Comparison of ENCODE assay signal across 18 cellular contexts in the genomic region with DNA sequence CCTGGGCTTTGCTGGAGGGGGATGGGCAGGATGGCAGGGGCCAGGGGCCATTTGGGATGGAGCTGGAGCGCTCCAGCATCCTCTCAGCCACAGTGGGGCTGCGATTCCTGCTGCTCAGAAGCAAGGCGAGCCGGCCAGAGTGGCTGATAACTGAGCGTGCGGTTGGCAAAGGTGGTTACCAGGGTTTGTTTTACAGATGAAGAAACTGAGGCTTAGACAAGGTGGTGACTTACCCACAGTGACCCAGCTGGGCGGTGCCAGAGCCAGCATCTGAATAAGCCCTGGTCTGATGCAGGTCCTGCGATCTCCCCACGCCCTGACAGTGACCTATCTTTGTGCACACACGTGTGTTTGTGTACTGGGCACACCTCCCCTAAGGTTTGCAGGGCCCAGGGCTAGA. TPM values are rescaled to one million over a fixed set of nuclear protein-coding genes. Genes with fewer than 3 reads are reported as not detected.
A peak's percentile ranks its signal among the peaks of the same experiment; 100 is the strongest.
DNase-seq lines count a peak whose midpoint lies in the region; ATAC-seq lines count a peak whose summit lies in the region.
"Had no signal": no experiment of that assay in that cellular context is flagged by ENCODE, and none has a peak within 500 bp of the region (broad histone marks: within the 10 kb centered on the region; RNA-seq: fewer than 3 reads in every experiment).

No MANE protein-coding gene starts in this region.

- CTCF ChIA-PET in CD8-positive, alpha-beta memory T cell (lab: Charles Lee) = interaction anchor here (1.0 kb wide), 1 partner anchor 165 kb away, joined by 3 read pairs; no protein-coding TSS in a partner anchor

- intact Hi-C loops in posterior vena cava (cut with DNase I) = no loop called here

- H3K4me1 ChIP-seq in CD8-positive, alpha-beta memory T cell (ENCODE audit: insufficient read depth, low read length) = peaks cover 68% of the 10 kb centered on the region

- H3K9me3 Mint-ChIP-seq in activated naive CD4-positive, alpha-beta T cell treated with anti-CD3 and anti-CD28 coated beads, Interleukin-2, amount 50 U/mL, for 72 hours = peaks cover 4 to 9% of the 10 kb centered on the region in 2 donors
- no peaks in the 10 kb centered on the region for H3K9me3 Mint-ChIP-seq in CD8-positive, alpha-beta memory T cell
- H3K9me3 Mint-ChIP-seq in effector memory CD8-positive, alpha-beta T cell = no peaks in the 10 kb centered on the region

- POLR2A ChIA-PET in CD8-positive, alpha-beta memory T cell (lab: Charles Lee) = interaction anchor here (1.0 kb wide), 1 partner anchor 19 kb away, joined by 3 read pairs; no protein-coding TSS in a partner anchor

- ATAC-seq in activated naive CD4-positive, alpha-beta T cell treated with anti-CD3 and anti-CD28 coated beads, Interleukin-2, amount 50 U/mL, for 72 hours = no peak
- ATAC-seq in effector memory CD8-positive, alpha-beta T cell (replicated peaks) = no peak
- ATAC-seq: SK-N-SH treated with all-trans-retinoic acid at 6 μM for 48 hours had no signal

- peaks cover 6 to 19% of the 10 kb centered on the region in 2 donors for H3K36me3 Mint-ChIP-seq in activated naive CD4-positive, alpha-beta T cell treated with anti-CD3 and anti-CD28 coated beads, Interleukin-2, amount 50 U/mL, for 72 hours
- peaks cover 0 to 5% (median 2%) of the 10 kb centered on the region in 3 donors for H3K36me3 Mint-ChIP-seq in CD8-positive, alpha-beta memory T cell
- H3K36me3 Mint-ChIP-seq in effector memory CD8-positive, alpha-beta T cell (ENCODE audit: insufficient read depth) = peaks cover 29% of the 10 kb centered on the region

- H3K4me3 ChIP-seq in CD8-positive, alpha-beta memory T cell (ENCODE audit: low read length) = no peak overlapping the region
- H3K4me3 ChIP-seq: coronary artery, GM23248 had no signal

- H3K27me3 ChIP-seq in CD8-positive, alpha-beta memory T cell (ENCODE audit: insufficient read depth, low read length, poor library complexity, severe bottlenecking) = no peaks in the 10 kb centered on the region

- peaks cover 52 to 74% (median 60%) of the 10 kb centered on the region in 3 donors for H3K4me1 Mint-ChIP-seq in CD8-positive, alpha-beta memory T cell
- H3K4me1 Mint-ChIP-seq in effector memory CD8-positive, alpha-beta T cell (ENCODE audit: low read depth in 2 of 2) = peaks cover 34 to 36% of the 10 kb centered on the region in 2 donors

- no peak overlapping the region for H3K27ac ChIP-seq in CD8-positive, alpha-beta memory T cell (ENCODE audit: low read depth, low read length)
- H3K27ac ChIP-seq: coronary artery, GM23248 had no signal

- no peaks in the 10 kb centered on the region for H3K9me3 ChIP-seq in CD8-positive, alpha-beta memory T cell (ENCODE audit: low read length)
- H3K9me3 ChIP-seq: Caco-2 had no signal

- H3K27ac Mint-ChIP-seq in activated naive CD4-positive, alpha-beta T cell treated with anti-CD3 and anti-CD28 coated beads, Interleukin-2, amount 50 U/mL, for 72 hours = peak overlapping the region; percentile 84 to 93
- H3K27ac Mint-ChIP-seq in CD8-positive, alpha-beta memory T cell = peak overlapping the region in 6 of 8 donors; percentile 36 to 87 (median 57)
- peak overlapping the region; percentile 38 to 63 for H3K27ac Mint-ChIP-seq in effector memory CD8-positive, alpha-beta T cell

- no peak for DNase-seq in activated naive CD4-positive, alpha-beta T cell treated with anti-CD3 and anti-CD28 coated beads, Interleukin-2, amount 50 U/mL, for 72 hours (ENCODE audit: low spot score in 2 of 2)
- no peak for DNase-seq in activated naive CD4-positive, alpha-beta T cell treated with anti-CD3 and anti-CD28 coated beads, Interleukin-2, amount 50 U/mL, for 16 hours
- DNase-seq in CD8-positive, alpha-beta memory T cell = peak in 1 of 5 donors; percentile 39
- no peak for DNase-seq in effector memory CD8-positive, alpha-beta T cell
- peak; percentile 46 for DNase-seq in posterior vena cava (ENCODE audit: low spot score)
- DNase-seq in RPMI8226 = no peak
- no peak for DNase-seq in NCI-H2171 (lab: John Stamatoyannopoulos, UW)
- DNase-seq in SW480 (ENCODE audit: low spot score) = no peak
- DNase-seq: activated CD4-positive, alpha-beta T cell treated with anti-CD3 and anti-CD28 coated beads for 48 hours; Caco-2; GM23248; mesendoderm; NCI-H1930; NCI-H446 had no signal

- no peaks in the 10 kb centered on the region for H3K36me3 ChIP-seq in CD8-positive, alpha-beta memory T cell (ENCODE audit: insufficient read depth, low read length)

- no peak overlapping the region for H3K4me3 Mint-ChIP-seq in CD8-positive, alpha-beta memory T cell
- H3K4me3 Mint-ChIP-seq in effector memory CD8-positive, alpha-beta T cell = no peak overlapping the region

- H3K27me3 Mint-ChIP-seq in CD8-positive, alpha-beta memory T cell = peaks cover 0 to 4% of the 10 kb centered on the region in 2 donors
- no peaks in the 10 kb centered on the region for H3K27me3 Mint-ChIP-seq in effector memory CD8-positive, alpha-beta T cell

RNA-seq across cellular contexts. Expression of a gene that starts 5.9 kb away (rescaled TPM):
- 10 to 100 TPM; 34.7 to 38.8 TPM for total RNA-seq in activated naive CD4-positive, alpha-beta T cell treated with anti-CD3 and anti-CD28 coated beads, Interleukin-2, amount 50 U/mL, for 72 hours
- 10 to 100 TPM; 41.3 to 45.5 TPM for total RNA-seq in CD8-positive, alpha-beta memory T cell
- polyA plus RNA-seq in CD8-positive, alpha-beta memory T cell = 23.2 TPM
- total RNA-seq in posterior vena cava = 10 to 100 TPM; 11.4 to 12.2 TPM

RNA-seq across cellular contexts. Expression of a gene that starts 24.5 kb away (rescaled TPM):
- 100 to 1,000 TPM; 124 to 183 TPM for total RNA-seq in activated naive CD4-positive, alpha-beta T cell treated with anti-CD3 and anti-CD28 coated beads, Interleukin-2, amount 50 U/mL, for 72 hours
- 100 to 1,000 TPM; 164 to 168 TPM for total RNA-seq in CD8-positive, alpha-beta memory T cell
- 51.6 TPM for polyA plus RNA-seq in CD8-positive, alpha-beta memory T cell
- 10 to 100 TPM; 37.7 to 63.6 TPM for total RNA-seq in posterior vena cava

RNA-seq across cellular contexts. Expression of a gene that starts 50.6 kb away (rescaled TPM):
- total RNA-seq in activated naive CD4-positive, alpha-beta T cell treated with anti-CD3 and anti-CD28 coated beads, Interleukin-2, amount 50 U/mL, for 72 hours = under 1 TPM in 1 of 2 donors, not detected in 1; 0.19 TPM
- total RNA-seq in CD8-positive, alpha-beta memory T cell = not detected
- not detected for polyA plus RNA-seq in CD8-positive, alpha-beta memory T cell
- total RNA-seq in posterior vena cava = under 1 TPM; 0.24 to 0.32 TPM
- total RNA-seq: Caco-2, GM23248 had no signal
- polyA plus RNA-seq: AG04450, GM23248 had no signal

RNA-seq across cellular contexts. Expression of a gene that starts 52.1 kb away (rescaled TPM):
- total RNA-seq in activated naive CD4-positive, alpha-beta T cell treated with anti-CD3 and anti-CD28 coated beads, Interleukin-2, amount 50 U/mL, for 72 hours = 1 to 10 TPM; 1.4 to 2.5 TPM
- under 1 TPM in 1 of 2 experiments, not detected in 1; 0.44 TPM for total RNA-seq in CD8-positive, alpha-beta memory T cell
- polyA plus RNA-seq in CD8-positive, alpha-beta memory T cell = 6.8 TPM
- 1 to 10 TPM in 1 of 2 donors, under 1 TPM in 1; 0.57 to 1.8 TPM for total RNA-seq in posterior vena cava
- total RNA-seq: Caco-2, GM23248, kidney epithelial cell had no signal
- polyA plus RNA-seq: GM23248 had no signal

RNA-seq across cellular contexts. Expression of a gene that starts 54.3 kb away (rescaled TPM):
- 10 to 100 TPM; 45.7 to 79.7 TPM for total RNA-seq in activated naive CD4-positive, alpha-beta T cell treated with anti-CD3 and anti-CD28 coated beads, Interleukin-2, amount 50 U/mL, for 72 hours
- total RNA-seq in CD8-positive, alpha-beta memory T cell = 10 to 100 TPM; 40.3 to 46.3 TPM
- polyA plus RNA-seq in CD8-positive, alpha-beta memory T cell = 25.0 TPM
- total RNA-seq in posterior vena cava = 10 to 100 TPM; 17.4 to 18.6 TPM
